10 cellular contexts compared by ENCODE assay signal in genomic region chr2:144505245-144505801, GRCh38. TPM values are rescaled to one million over a fixed set of nuclear protein-coding genes. Genes with fewer than 3 reads are reported as not detected.
DNase-seq lines count a peak whose midpoint lies in the region; ATAC-seq and TF ChIP-seq lines count a peak whose summit lies in the region.
"Had no signal": no experiment of that assay in that cellular context is flagged by ENCODE, and none has a peak within 500 bp of the region (broad histone marks: within the 10 kb centered on the region; RNA-seq: fewer than 3 reads in every experiment).

No MANE protein-coding gene starts in this region.

- H3K4me1 ChIP-seq in CD8-positive, alpha-beta memory T cell (ENCODE audit: insufficient read depth, low read length), result peaks cover 41% of the 10 kb centered on the region
- H3K4me1 ChIP-seq in Peyer's patch (peaks cover 0 to 7% (median 3%) of the 10 kb centered on the region in 4 donors), osteoblast (ENCODE audit: insufficient read depth, low read length) (peaks cover 85% of the 10 kb centered on the region)

- H3K36me3 ChIP-seq in CD8-positive, alpha-beta memory T cell (ENCODE audit: insufficient read depth, low read length), result no peaks in the 10 kb centered on the region
- no peaks in the 10 kb centered on the region for H3K36me3 ChIP-seq in Peyer's patch
- peaks cover 13% of the 10 kb centered on the region for H3K36me3 ChIP-seq in osteoblast (ENCODE audit: insufficient read depth, low read length)

- H3K27ac ChIP-seq in CD8-positive, alpha-beta memory T cell (ENCODE audit: low read depth, low read length), result peak overlapping the region; percentile 5
- H3K27ac ChIP-seq in Peyer's patch (peak overlapping the region in 3 of 4 donors; percentile 35 to 89 (median 59)), osteoblast (ENCODE audit: low read depth, low read length) (peak overlapping the region; percentile 60)

- no peak for TF ChIP-seq POLR2A in Peyer's patch (IDR thresholded peaks at IDR 0.05)

- H3K9me3 Mint-ChIP-seq in CD8-positive, alpha-beta memory T cell, result no peaks in the 10 kb centered on the region

- H3K9me3 ChIP-seq in CD8-positive, alpha-beta memory T cell (ENCODE audit: low read length), result no peaks in the 10 kb centered on the region
- H3K9me3 ChIP-seq in Peyer's patch (no peaks in the 10 kb centered on the region), osteoblast (ENCODE audit: low read depth, low read length) (no peaks in the 10 kb centered on the region)

- H2AFZ ChIP-seq in osteoblast (ENCODE audit: low read length), result no peak overlapping the region

- peaks cover 99% of the 10 kb centered on the region for H3K79me2 ChIP-seq in osteoblast (ENCODE audit: insufficient read depth, low read length)

- TF ChIP-seq CTCF in Peyer's patch (IDR thresholded peaks at IDR 0.05) (no peak), fibroblast of mammary gland (conservative IDR thresholded peaks at IDR 0.05; ENCODE audit: control insufficient read depth, insufficient read depth, low read depth, low read length) (no peak), osteoblast (IDR thresholded peaks at IDR 0.05; ENCODE audit: extremely low read depth, low read depth, low read length) (no peak)

- no peak for ATAC-seq in HG03342 (IDR thresholded peaks at IDR 0.05; ENCODE audit: unreplicated experiment)
- no peak for ATAC-seq in HG02759 (IDR thresholded peaks at IDR 0.05; ENCODE audit: unreplicated experiment)
- no peak for ATAC-seq in HG02623 (IDR thresholded peaks at IDR 0.05; ENCODE audit: unreplicated experiment)

- POLR2A ChIA-PET in CD8-positive, alpha-beta memory T cell (lab: Charles Lee), result no interaction called here

- H3K4me1 Mint-ChIP-seq in CD8-positive, alpha-beta memory T cell, result peaks cover 49 to 67% (median 66%) of the 10 kb centered on the region in 3 donors

- H3K4me2 ChIP-seq in osteoblast (ENCODE audit: insufficient read depth, low read length), result peak overlapping the region; percentile 50

- peak in 3 of 5 donors; percentile 30 to 70 (median 65) for DNase-seq in CD8-positive, alpha-beta memory T cell
- peak in 1 of 3 donors; percentile 18 for DNase-seq in Peyer's patch
- peak; percentile 86 for DNase-seq in fibroblast of mammary gland (ENCODE audit: low read depth)
- no peak for DNase-seq in osteoblast (ENCODE audit: insufficient read length, low spot score, missing footprints)
- DNase-seq in SKM-1 treated with dmso at 0.1 percent for 144 hours (lab: John Stamatoyannopoulos, UW; ENCODE audit: unreplicated experiment), result no peak
- DNase-seq: NCI-H2029 treated with DMSO at 0.1 percent for 48 hours; stimulated activated CD4-positive, alpha-beta T cell treated with anti-CD3 and anti-CD28 coated beads, Interleukin-2, amount 100 ng/mL, for 48 hours had no signal

- no peaks in the 10 kb centered on the region for H3K27me3 ChIP-seq in CD8-positive, alpha-beta memory T cell (ENCODE audit: insufficient read depth, low read length, poor library complexity, severe bottlenecking)
- H3K27me3 ChIP-seq in Peyer's patch (no peaks in the 10 kb centered on the region), osteoblast (ENCODE audit: insufficient read depth, low read length) (no peaks in the 10 kb centered on the region)

- H3K4me3 ChIP-seq in CD8-positive, alpha-beta memory T cell (ENCODE audit: low read length), result no peak overlapping the region
- H3K4me3 ChIP-seq in Peyer's patch (no peak overlapping the region), fibroblast of mammary gland (ENCODE audit: control insufficient read depth, low read depth, low read length) (no peak overlapping the region), osteoblast (ENCODE audit: insufficient read depth, low read length) (no peak overlapping the region)

- H3K4me3 Mint-ChIP-seq in CD8-positive, alpha-beta memory T cell, result peak overlapping the region; percentile 2 to 91 (median 65)

- H3K27ac Mint-ChIP-seq in CD8-positive, alpha-beta memory T cell, result peak overlapping the region; percentile 48 to 98 (median 86)

- peaks cover 0 to 6% (median 4%) of the 10 kb centered on the region in 3 donors for H3K36me3 Mint-ChIP-seq in CD8-positive, alpha-beta memory T cell

- CTCF ChIA-PET in CD8-positive, alpha-beta memory T cell (lab: Charles Lee), result interaction anchor here (1.1 kb wide), 1 partner anchor 121 kb away, joined by 3 read pairs; no protein-coding TSS in a partner anchor

- no peaks in the 10 kb centered on the region for H3K27me3 Mint-ChIP-seq in CD8-positive, alpha-beta memory T cell

- H4K20me1 ChIP-seq in osteoblast (ENCODE audit: insufficient read depth, low read length), result peaks cover 18% of the 10 kb centered on the region

RNA-seq across cellular contexts. Expression of gene ZEB2, which starts 14.6 kb away (rescaled TPM):
- 10 to 100 TPM; 32.7 to 35.8 TPM for total RNA-seq in CD8-positive, alpha-beta memory T cell
- polyA plus RNA-seq in CD8-positive, alpha-beta memory T cell, result 20.6 TPM
- 100 to 1,000 TPM in 1 of 4 donors, 10 to 100 TPM in 3; 12.4 to 149 (median 29.9) TPM for total RNA-seq in Peyer's patch
- total RNA-seq in osteoblast, result 119 and 128 TPM in 2 replicates

Comparison
In these comparisons a context has a peak if more than half of its experiments do, and no peak if none do; other contexts are left out.
1. DNase-seq: peak in CD8-positive, alpha-beta memory T cell (3 of 5) and fibroblast of mammary gland (single experiment); none in osteoblast (single experiment) and SKM-1 treated with dmso at 0.1 percent for 144 hours (single experiment).
2. H3K27ac ChIP-seq: peak in every context shown above with its lines; median percentile 60 in osteoblast; 59 in Peyer's patch; 5 in CD8-positive, alpha-beta memory T cell.